9 cellular contexts compared by ENCODE assay signal in genomic region chr5:177389368-177390169, GRCh38. TPM values are rescaled to one million over a fixed set of nuclear protein-coding genes. Genes with fewer than 3 reads are reported as not detected.
DNase-seq lines count a peak whose midpoint lies in the region; TF ChIP-seq lines count a peak whose summit lies in the region.
"Had no signal": no experiment of that assay in that cellular context is flagged by ENCODE, and none has a peak within 500 bp of the region (broad histone marks: within the 10 kb centered on the region; RNA-seq: fewer than 3 reads in every experiment).

No MANE protein-coding gene starts in this region.

- CTCF ChIA-PET in MCF 10A (lab: Yijun Ruan, JAX): interaction anchor here (0.5 to 7.8 kb wide), 47 partner anchors 9 to 1583 kb away, joined by 3 to 263 read pairs (median 5); partner anchors contain the start of genes F12, GRK6, LMAN2 and PDLIM7

- TF ChIP-seq CTCF in MCF 10A (IDR thresholded peaks at IDR 0.05; ENCODE audit: unreplicated experiment): no peak

- H3K27me3 Mint-ChIP-seq in MCF 10A (ENCODE audit: insufficient read depth, unreplicated experiment): no peaks in the 10 kb centered on the region

- POLR2A ChIA-PET in MCF 10A (lab: Yijun Ruan, JAX): interaction anchor here (0.6 to 5.7 kb wide), 29 partner anchors 11 to 276 kb away, joined by 3 to 137 read pairs (median 5); partner anchors contain the start of genes DDX41, GRK6, LMAN2 and PDLIM7

- H3K27ac Mint-ChIP-seq in MCF 10A (ENCODE audit: low read depth, unreplicated experiment): peak overlapping the region; percentile 12

- DNase-seq in DMS53 (lab: John Stamatoyannopoulos, UW) (peak; percentile 73), HCEC 1CT (peak; percentile 89), RPMI8226 (peak; percentile 43), MCF 10A (ENCODE audit: unreplicated experiment) (peak; percentile 96), myocyte (ENCODE audit: low read depth) (peak; percentile 48), cerebellar cortex (ENCODE audit: low spot score) (no peak), KG1 (lab: John Stamatoyannopoulos, UW) (no peak), NCI-H69 (lab: John Stamatoyannopoulos, UW) (no peak)

- intact Hi-C loops in MCF 10A (cut with micrococcal nuclease): loop anchor here (1.0 kb wide), 6 partner anchors 13 to 112 kb away; partner anchors contain the start of genes GRK6 and PDLIM7

- H3K4me1 Mint-ChIP-seq in MCF 10A (ENCODE audit: insufficient read depth, unreplicated experiment): peaks cover 33% of the 10 kb centered on the region

- H3K9me3 Mint-ChIP-seq in MCF 10A (ENCODE audit: unreplicated experiment): no peaks in the 10 kb centered on the region

- BruUV-seq in MCF 10A (replicated peaks; lab: Mats Ljungman, UMichigan): no TSS peak

- no peaks in the 10 kb centered on the region for H3K36me3 Mint-ChIP-seq in MCF 10A (ENCODE audit: insufficient read depth, unreplicated experiment)

- H3K4me3 Mint-ChIP-seq in MCF 10A (ENCODE audit: unreplicated experiment): peak overlapping the region; percentile 49

RNA-seq across cellular contexts. Expression of gene SLC34A1, which starts 5.3 kb away (rescaled TPM):
- total RNA-seq in MCF 10A (2022) (not detected in 2 replicates), myocyte (not detected in 2 replicates)
- polyA plus RNA-seq in myocyte (2012): not detected
- total RNA-seq: pulmonary artery endothelial cell had no signal

RNA-seq across cellular contexts. Expression of gene PFN3, which starts 10.9 kb away (rescaled TPM):
- not detected in 2 replicates for total RNA-seq in MCF 10A (2022)
- total RNA-seq in myocyte: not detected in 2 replicates
- not detected for polyA plus RNA-seq in myocyte (2012)
- total RNA-seq: pulmonary artery endothelial cell had no signal

RNA-seq across cellular contexts. Expression of gene F12, which starts 19.8 kb away (rescaled TPM):
- 13.6 and 16.5 TPM in 2 replicates for total RNA-seq in MCF 10A (2022)
- total RNA-seq in myocyte: 0.86 and 0.94 TPM in 2 replicates
- 0.64 TPM for polyA plus RNA-seq in myocyte (2012)

RNA-seq across cellular contexts. Expression of gene RGS14, which starts 31.8 kb away (rescaled TPM):
- total RNA-seq in MCF 10A (2022) (7.8 and 12.6 TPM in 2 replicates), myocyte (2.5 and 4.1 TPM in 2 replicates)
- polyA plus RNA-seq in myocyte (2012): 0.16 TPM

RNA-seq across cellular contexts. Expression of gene GRK6, which starts 36.9 kb away (rescaled TPM):
- 45.2 and 52.0 TPM in 2 replicates for total RNA-seq in MCF 10A (2022)
- total RNA-seq in myocyte: 19.8 and 27.8 TPM in 2 replicates
- polyA plus RNA-seq in myocyte (2012): 15.4 TPM

Comparison
In these comparisons a context has a peak if more than half of its experiments do, and no peak if none do; other contexts are left out.
1. DNase-seq: peak in DMS53 (single experiment), HCEC 1CT (single experiment), RPMI8226 (single experiment), MCF 10A (single experiment) and myocyte (single experiment); none in cerebellar cortex (single experiment), KG1 (single experiment) and NCI-H69 (single experiment).